Comparison of ENCODE assay signal across 21 cellular contexts in the genomic region with DNA sequence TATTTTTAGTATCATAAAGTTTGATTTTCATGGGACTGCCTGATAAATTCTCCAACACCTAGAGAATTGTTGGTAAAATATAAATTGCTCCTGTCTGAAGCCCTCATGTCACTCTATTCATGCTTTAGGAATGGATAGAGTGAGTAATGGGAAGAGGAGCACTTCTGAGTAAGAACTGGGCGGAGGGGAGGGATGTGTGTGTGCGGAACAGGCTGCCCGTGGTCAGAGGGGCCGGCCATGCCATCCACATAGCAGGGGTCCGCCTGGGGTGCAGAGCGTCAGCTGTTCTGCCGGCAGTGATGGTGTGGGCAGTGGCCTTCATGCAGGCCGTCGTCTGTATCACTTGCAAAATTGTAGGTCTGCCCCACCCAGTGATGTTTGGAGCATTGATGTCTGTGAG. TPM values are rescaled to one million over a fixed set of nuclear protein-coding genes. Genes with fewer than 3 reads are reported as not detected.
DNase-seq lines count a peak whose midpoint lies in the region; ATAC-seq and FAIRE-seq lines count a peak whose summit lies in the region.
"Had no signal": no experiment of that assay in that cellular context is flagged by ENCODE, and none has a peak within 500 bp of the region (broad histone marks: within the 10 kb centered on the region; RNA-seq: fewer than 3 reads in every experiment).

No MANE protein-coding gene starts in this region.

- FAIRE-seq in small intestine (lab: Jason Lieb, UNC) = no peak

- H3K27me3 ChIP-seq in right cardiac atrium (ENCODE audit: control insufficient read depth, insufficient read depth) (no peaks in the 10 kb centered on the region), small intestine (ENCODE audit: control insufficient read depth in 2 of 2, insufficient read depth in 2 of 2, low read length in 2 of 2) (no peaks in the 10 kb centered on the region)
- H3K27me3 ChIP-seq: sigmoid colon, thyroid gland had no signal

- H3K36me3 ChIP-seq in small intestine (ENCODE audit: control insufficient read depth in 2 of 2, insufficient read depth in 2 of 2, low read length in 2 of 2) = peaks cover 6 to 16% of the 10 kb centered on the region in 2 donors

- H3K27ac ChIP-seq in right cardiac atrium (ENCODE audit: low read length) = no peak overlapping the region
- H3K27ac ChIP-seq in small intestine (ENCODE audit: low read depth in 1 of 2, low read length in 1 of 2) = no peak overlapping the region
- H3K27ac ChIP-seq: sigmoid colon, thyroid gland had no signal

- WGBS in right cardiac atrium = 89% methylated on average over 9 of the region's 9 CpGs
- WGBS in small intestine, 3 donors = 90 to 94% (median 93%) methylated on average over 9 of the region's 9 CpGs

- peaks cover 4% of the 10 kb centered on the region for H3K4me1 ChIP-seq in right cardiac atrium (ENCODE audit: control insufficient read depth, insufficient read depth, low read length)
- no peaks in the 10 kb centered on the region for H3K4me1 ChIP-seq in small intestine (ENCODE audit: control insufficient read depth in 2 of 2, insufficient read depth in 1 of 2, low read depth in 1 of 2, low read length in 1 of 2)

- intact Hi-C loops in right cardiac atrium (cut with DNase I) = no loop called here
- intact Hi-C loops in Right ventricle myocardium inferior (cut with DNase I) = no loop called here

- H3K4me3 ChIP-seq in right cardiac atrium (ENCODE audit: low read length) (no peak overlapping the region), small intestine (ENCODE audit: low read depth in 1 of 2, low read length in 2 of 2) (no peak overlapping the region)
- H3K4me3 ChIP-seq: sigmoid colon, thyroid gland had no signal

- ATAC-seq in right cardiac atrium (peak; percentile 5 to 20), Right ventricle myocardium inferior (no peak), HG02642 (IDR thresholded peaks at IDR 0.05; ENCODE audit: poor library complexity, unreplicated experiment) (no peak), GM21717 (IDR thresholded peaks at IDR 0.05; ENCODE audit: unreplicated experiment) (no peak)
- ATAC-seq: esophagus mucosa had no signal

- DNase-seq in right cardiac atrium (no peak), Right ventricle myocardium inferior (ENCODE audit: missing footprints) (no peak), dedifferentiated amniotic fluid mesenchymal stem cell (ENCODE audit: extremely low spot score) (peak; percentile 38), myocyte (ENCODE audit: low read depth) (peak; percentile 70), small intestine (no peak)
- no peak for DNase-seq in stimulated activated CD4-positive, alpha-beta T cell treated with anti-CD3 and anti-CD28 coated beads, Interleukin-4, amount 100 ng/mL, for 24 hours
- DNase-seq: activated B cell treated with CpG ODN at 0.5 μM for 24 hours; CD4-positive, alpha-beta T cell; DND-41; Kasumi-1; midbrain; NCI-H1436; NK-92 treated with Interleukin-12 subunit alpha and Interleukin-12 subunit beta, amount 100 ng/mL, for 24 hours; sigmoid colon; thyroid gland had no signal

- H3K9me3 ChIP-seq in right cardiac atrium (ENCODE audit: control insufficient read depth, low read length) (no peaks in the 10 kb centered on the region), small intestine (ENCODE audit: control insufficient read depth, low read depth) (no peaks in the 10 kb centered on the region)
- H3K9me3 ChIP-seq: sigmoid colon, thyroid gland had no signal

RNA-seq across cellular contexts. Expression of gene TEX29, which starts 49.7 kb away (rescaled TPM):
- total RNA-seq in right cardiac atrium = under 1 TPM in 1 of 4 donors, not detected in 3; 0.48 TPM
- polyA plus RNA-seq in right cardiac atrium = 0.25 TPM
- total RNA-seq in Right ventricle myocardium inferior = not detected
- total RNA-seq in myocyte = not detected in 2 replicates
- polyA plus RNA-seq in myocyte (2012) = 0.19 TPM
- polyA plus RNA-seq in small intestine = 1 to 10 TPM in 2 of 3 donors, under 1 TPM in 1; 0.48 to 5.8 (median 3.0) TPM
- total RNA-seq: A172; activated CD8-positive, alpha-beta memory T cell treated with anti-CD3 and anti-CD28 coated beads for 36 hours; esophagus mucosa; HT-29; thyroid gland had no signal

Comparison
In these comparisons a context has a peak if more than half of its experiments do, and no peak if none do; other contexts are left out.
1. ATAC-seq: peak in right cardiac atrium (2 of 2); none in Right ventricle myocardium inferior (single experiment), HG02642 (single experiment) and GM21717 (single experiment).
2. DNase-seq: peak in dedifferentiated amniotic fluid mesenchymal stem cell (single experiment) and myocyte (single experiment); none in right cardiac atrium (0 of 3), Right ventricle myocardium inferior (single experiment), small intestine (single experiment) and stimulated activated CD4-positive, alpha-beta T cell treated with anti-CD3 and anti-CD28 coated beads, Interleukin-4, amount 100 ng/mL, for 24 hours (single experiment).